17 cellular contexts compared by ENCODE assay signal in the genomic region with DNA sequence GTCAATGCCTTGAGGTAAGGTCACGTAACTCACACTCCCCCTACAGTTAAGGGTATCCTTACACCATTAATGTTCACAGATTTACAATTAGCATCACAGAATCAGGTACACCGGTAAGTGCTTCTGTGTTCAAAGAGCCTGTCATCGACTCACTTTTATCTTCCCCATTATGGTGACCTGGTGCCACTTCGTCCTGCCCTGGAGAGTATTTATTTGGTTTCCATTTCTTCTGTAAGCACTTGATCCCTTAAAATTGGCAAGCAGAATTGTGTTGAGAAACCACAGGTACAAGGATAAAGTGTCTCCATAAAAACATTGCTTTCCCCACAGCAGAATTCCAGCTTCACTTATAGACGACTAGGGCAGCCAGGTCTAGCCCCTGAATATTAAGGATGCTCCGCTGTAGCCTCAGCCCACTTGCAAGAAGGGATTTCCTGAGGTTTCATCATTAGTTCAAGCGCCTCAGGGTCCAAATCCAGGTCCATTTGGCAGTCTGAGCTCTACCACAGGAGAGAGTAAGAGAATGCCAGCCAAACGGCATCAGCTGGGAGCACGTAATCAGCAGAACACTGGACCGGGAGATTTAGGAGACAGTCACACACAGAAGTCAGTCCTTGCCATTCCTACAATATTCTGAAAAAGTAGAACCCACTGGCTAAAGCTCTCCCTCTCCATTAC. TPM values are rescaled to one million over a fixed set of nuclear protein-coding genes. Genes with fewer than 3 reads are reported as not detected.
DNase-seq lines count a peak whose midpoint lies in the region; ATAC-seq and TF ChIP-seq lines count a peak whose summit lies in the region.
"Had no signal": no experiment of that assay in that cellular context is flagged by ENCODE, and none has a peak within 500 bp of the region (broad histone marks: within the 10 kb centered on the region; RNA-seq: fewer than 3 reads in every experiment).

No MANE protein-coding gene starts in this region.

- ATAC-seq in WTC11 (no peak), psoas muscle (peak in 3 of 4 donors; percentile 24 to 67 (median 24)), natural killer cell (no peak), SK-N-SH treated with all-trans-retinoic acid at 6 μM for 48 hours (no peak)

- no peaks in the 10 kb centered on the region for H3K9me3 ChIP-seq in psoas muscle
- H3K9me3 ChIP-seq: SJCRH30 had no signal

- POLR2A ChIA-PET in WTC11 (lab: Charles Lee), result no interaction called here

- H3K4me3 Mint-ChIP-seq in WTC11 (no peak overlapping the region), natural killer cell (no peak overlapping the region)

- H3K4me1 Mint-ChIP-seq in WTC11 (peaks cover 52% of the 10 kb centered on the region), natural killer cell (peaks cover 6 to 23% of the 10 kb centered on the region in 2 donors)

- H3K4me1 ChIP-seq in psoas muscle, result peaks cover 10% of the 10 kb centered on the region
- H3K4me1 ChIP-seq: SJCRH30 had no signal

- H3K36me3 Mint-ChIP-seq in WTC11 (peaks cover 29% of the 10 kb centered on the region), natural killer cell (no peaks in the 10 kb centered on the region)

- no peaks in the 10 kb centered on the region for H3K36me3 ChIP-seq in psoas muscle (ENCODE audit: insufficient read depth in 1 of 2, low read depth in 1 of 2)

- 59 to 76% (median 59%) methylated on average over 10 of the region's 10 CpGs for WGBS in psoas muscle, 3 donors

- intact Hi-C loops in psoas muscle (cut with DNase I), result no loop called here
- intact Hi-C loops in natural killer cell (cut with micrococcal nuclease), result no loop called here

- H3K27me3 ChIP-seq in psoas muscle (ENCODE audit: insufficient read depth in 3 of 3, low read length in 2 of 3), result no peaks in the 10 kb centered on the region
- H3K27me3 ChIP-seq: SJCRH30 had no signal

- DNase-seq in NCI-H2107 treated with DMSO at 0.1 percent for 48 hours (lab: John Stamatoyannopoulos, UW; ENCODE audit: unreplicated experiment), result peak; percentile 61
- DNase-seq in NCI-H2107 (lab: John Stamatoyannopoulos, UW), result no peak
- peak; percentile 59 for DNase-seq in NCI-H187 treated with DMSO at 0.1 percent for 48 hours (lab: John Stamatoyannopoulos, UW)
- no peak for DNase-seq in WTC11 (ENCODE audit: low spot score)
- no peak for DNase-seq in psoas muscle
- no peak for DNase-seq in natural killer cell
- DNase-seq in NOMO-1 treated with DMSO at 0.1 percent for 48 hours (lab: John Stamatoyannopoulos, UW; ENCODE audit: unreplicated experiment), result no peak
- DNase-seq: Calu3; CD4-positive, alpha-beta memory T cell; HCEC 1CT; KBM-7; MV-4-11; NCI-H2227 treated with DMSO at 0.1 percent for 48 hours; NCI-H526 treated with DMSO at 0.1 percent for 48 hours; PC-9; SJCRH30 had no signal

- TF ChIP-seq CTCF in WTC11 (IDR thresholded peaks at IDR 0.05) (no peak), psoas muscle (IDR thresholded peaks at IDR 0.05) (no peak), natural killer cell (IDR thresholded peaks at IDR 0.05) (no peak)

- CTCF ChIA-PET in WTC11 (lab: Charles Lee), result no interaction called here

- no peak overlapping the region for H3K4me3 ChIP-seq in psoas muscle
- H3K4me3 ChIP-seq: PC-9, SJCRH30 had no signal

- H3K9me3 Mint-ChIP-seq in WTC11 (no peaks in the 10 kb centered on the region), natural killer cell (no peaks in the 10 kb centered on the region)
- H3K9me3 Mint-ChIP-seq: CD4-positive, alpha-beta memory T cell had no signal

- H3K27ac Mint-ChIP-seq in WTC11 (peak overlapping the region; percentile 32; the same call in 1 of the 2 replicates), natural killer cell (no peak overlapping the region)
- H3K27ac Mint-ChIP-seq: CD4-positive, alpha-beta memory T cell had no signal

- no peak overlapping the region for H3K27ac ChIP-seq in psoas muscle
- H3K27ac ChIP-seq: PC-9, SJCRH30 had no signal

- H3K27me3 Mint-ChIP-seq in WTC11 (ENCODE audit: low read depth) (no peaks in the 10 kb centered on the region), natural killer cell (ENCODE audit: low read depth in 2 of 2) (no peaks in the 10 kb centered on the region)
- H3K27me3 Mint-ChIP-seq: CD4-positive, alpha-beta memory T cell had no signal

TF ChIP-seq in WTC11, 78 proteins besides CTCF, POLR2A, EP300 and RAD21 (continues in another document):
- no peak for TF ChIP-seq NR2C2 (CRISPR knock-in tag; IDR thresholded peaks at IDR 0.05)
- TF ChIP-seq, protein P1, sequence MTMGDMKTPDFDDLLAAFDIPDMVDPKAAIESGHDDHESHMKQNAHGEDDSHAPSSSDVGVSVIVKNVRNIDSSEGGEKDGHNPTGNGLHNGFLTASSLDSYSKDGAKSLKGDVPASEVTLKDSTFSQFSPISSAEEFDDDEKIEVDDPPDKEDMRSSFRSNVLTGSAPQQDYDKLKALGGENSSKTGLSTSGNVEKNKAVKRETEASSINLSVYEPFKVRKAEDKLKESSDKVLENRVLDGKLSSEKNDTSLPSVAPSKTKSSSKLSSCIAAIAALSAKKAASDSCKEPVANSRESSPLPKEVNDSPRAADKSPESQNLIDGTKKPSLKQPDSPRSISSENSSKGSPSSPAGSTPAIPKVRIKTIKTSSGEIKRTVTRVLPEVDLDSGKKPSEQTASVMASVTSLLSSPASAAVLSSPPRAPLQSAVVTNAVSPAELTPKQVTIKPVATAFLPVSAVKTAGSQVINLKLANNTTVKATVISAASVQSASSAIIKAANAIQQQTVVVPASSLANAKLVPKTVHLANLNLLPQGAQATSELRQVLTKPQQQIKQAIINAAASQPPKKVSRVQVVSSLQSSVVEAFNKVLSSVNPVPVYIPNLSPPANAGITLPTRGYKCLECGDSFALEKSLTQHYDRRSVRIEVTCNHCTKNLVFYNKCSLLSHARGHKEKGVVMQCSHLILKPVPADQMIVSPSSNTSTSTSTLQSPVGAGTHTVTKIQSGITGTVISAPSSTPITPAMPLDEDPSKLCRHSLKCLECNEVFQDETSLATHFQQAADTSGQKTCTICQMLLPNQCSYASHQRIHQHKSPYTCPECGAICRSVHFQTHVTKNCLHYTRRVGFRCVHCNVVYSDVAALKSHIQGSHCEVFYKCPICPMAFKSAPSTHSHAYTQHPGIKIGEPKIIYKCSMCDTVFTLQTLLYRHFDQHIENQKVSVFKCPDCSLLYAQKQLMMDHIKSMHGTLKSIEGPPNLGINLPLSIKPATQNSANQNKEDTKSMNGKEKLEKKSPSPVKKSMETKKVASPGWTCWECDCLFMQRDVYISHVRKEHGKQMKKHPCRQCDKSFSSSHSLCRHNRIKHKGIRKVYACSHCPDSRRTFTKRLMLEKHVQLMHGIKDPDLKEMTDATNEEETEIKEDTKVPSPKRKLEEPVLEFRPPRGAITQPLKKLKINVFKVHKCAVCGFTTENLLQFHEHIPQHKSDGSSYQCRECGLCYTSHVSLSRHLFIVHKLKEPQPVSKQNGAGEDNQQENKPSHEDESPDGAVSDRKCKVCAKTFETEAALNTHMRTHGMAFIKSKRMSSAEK (CRISPR knock-in tag; IDR thresholded peaks at IDR 0.05; ENCODE audit: borderline replicate concordance), result no peak
- no peak for TF ChIP-seq NR1H2 (CRISPR knock-in tag; IDR thresholded peaks at IDR 0.05)
- TF ChIP-seq TEAD1 (CRISPR knock-in tag; IDR thresholded peaks at IDR 0.05), result no peak
- no peak for TF ChIP-seq ZNF423 (CRISPR knock-in tag; IDR thresholded peaks at IDR 0.05)
- no peak for TF ChIP-seq GABPB1 (CRISPR knock-in tag; IDR thresholded peaks at IDR 0.05)
- no peak for TF ChIP-seq ZNF138 (CRISPR knock-in tag; conservative IDR thresholded peaks at IDR 0.05)

TF ChIP-seq in SK-N-SH treated with all-trans-retinoic acid at 6 μM for 48 hours, 23 proteins besides CTCF, POLR2A, EP300 and RAD21 (continues in another document):
- TF ChIP-seq SNAI2 (CRISPR knock-in tag; IDR thresholded peaks at IDR 0.05), result no peak
- no peak for TF ChIP-seq ZFP3 (CRISPR knock-in tag; IDR thresholded peaks at IDR 0.05)
- TF ChIP-seq ZNF70 (CRISPR knock-in tag; IDR thresholded peaks at IDR 0.05), result no peak
- TF ChIP-seq GLIS3 (CRISPR knock-in tag; IDR thresholded peaks at IDR 0.05), result no peak
- no peak for TF ChIP-seq ISL1 (CRISPR knock-in tag; IDR thresholded peaks at IDR 0.05)
- TF ChIP-seq ZNF8 (CRISPR knock-in tag; IDR thresholded peaks at IDR 0.05), result no peak
- TF ChIP-seq ESRRG (CRISPR knock-in tag; IDR thresholded peaks at IDR 0.05), result no peak
- no peak for TF ChIP-seq ZC3H10 (CRISPR knock-in tag; IDR thresholded peaks at IDR 0.05)
- TF ChIP-seq, protein P2, sequence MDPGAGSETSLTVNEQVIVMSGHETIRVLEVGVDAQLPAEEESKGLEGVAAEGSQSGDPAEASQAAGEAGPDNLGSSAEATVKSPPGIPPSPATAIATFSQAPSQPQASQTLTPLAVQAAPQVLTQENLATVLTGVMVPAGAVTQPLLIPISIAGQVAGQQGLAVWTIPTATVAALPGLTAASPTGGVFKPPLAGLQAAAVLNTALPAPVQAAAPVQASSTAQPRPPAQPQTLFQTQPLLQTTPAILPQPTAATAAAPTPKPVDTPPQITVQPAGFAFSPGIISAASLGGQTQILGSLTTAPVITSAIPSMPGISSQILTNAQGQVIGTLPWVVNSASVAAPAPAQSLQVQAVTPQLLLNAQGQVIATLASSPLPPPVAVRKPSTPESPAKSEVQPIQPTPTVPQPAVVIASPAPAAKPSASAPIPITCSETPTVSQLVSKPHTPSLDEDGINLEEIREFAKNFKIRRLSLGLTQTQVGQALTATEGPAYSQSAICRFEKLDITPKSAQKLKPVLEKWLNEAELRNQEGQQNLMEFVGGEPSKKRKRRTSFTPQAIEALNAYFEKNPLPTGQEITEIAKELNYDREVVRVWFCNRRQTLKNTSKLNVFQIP (CRISPR knock-in tag; IDR thresholded peaks at IDR 0.05; ENCODE audit: borderline replicate concordance, low read depth), result no peak
- TF ChIP-seq OSR1 (CRISPR knock-in tag; IDR thresholded peaks at IDR 0.05), result no peak
- no peak for TF ChIP-seq TCF4 (CRISPR knock-in tag; IDR thresholded peaks at IDR 0.05; ENCODE audit: borderline replicate concordance)
- no peak for TF ChIP-seq PATZ1 (CRISPR knock-in tag; IDR thresholded peaks at IDR 0.05; ENCODE audit: borderline replicate concordance)

RNA-seq across cellular contexts. Expression of gene ATXN7L1, which starts 10.1 kb away (rescaled TPM):
- total RNA-seq in WTC11 (2021) (36.0 to 38.5 TPM (median 37.7 TPM) in 3 replicates), psoas muscle (1 to 10 TPM; 3.0 to 6.0 (median 4.0) TPM), natural killer cell (10 to 100 TPM; 37.5 to 48.6 (median 47.9) TPM)
- 1 to 10 TPM; 1.2 to 1.9 (median 1.5) TPM for polyA plus RNA-seq in psoas muscle

Comparison
In these comparisons a context has a peak if more than half of its experiments do, and no peak if none do; other contexts are left out.
1. DNase-seq: peak in NCI-H2107 treated with DMSO at 0.1 percent for 48 hours (single experiment) and NCI-H187 treated with DMSO at 0.1 percent for 48 hours (single experiment); none in NCI-H2107 (single experiment), WTC11 (single experiment), psoas muscle (0 of 2), natural killer cell (single experiment) and NOMO-1 treated with DMSO at 0.1 percent for 48 hours (single experiment).
2. ATAC-seq: peak in psoas muscle (3 of 4); none in WTC11 (single experiment), natural killer cell (0 of 3) and SK-N-SH treated with all-trans-retinoic acid at 6 μM for 48 hours (single experiment).